In genomic region chr17:38906429-38907172, GRCh38 we compare ENCODE assay signal across 13 cellular contexts. TPM values are rescaled to one million over a fixed set of nuclear protein-coding genes. Genes with fewer than 3 reads are reported as not detected.
A peak's percentile ranks its signal among the peaks of the same experiment; 100 is the strongest.
DNase-seq lines count a peak whose midpoint lies in the region; ATAC-seq, FAIRE-seq and TF ChIP-seq lines count a peak whose summit lies in the region.
"Had no signal": no experiment of that assay in that cellular context is flagged by ENCODE, and none has a peak within 500 bp of the region (broad histone marks: within the 10 kb centered on the region; RNA-seq: fewer than 3 reads in every experiment).

No MANE protein-coding gene starts in this region.

- no peaks in the 10 kb centered on the region for H3K27me3 Mint-ChIP-seq in CD4-positive, alpha-beta T cell
- H3K27me3 Mint-ChIP-seq: brain had no signal

- no peaks in the 10 kb centered on the region for H4K20me1 ChIP-seq in endothelial cell of umbilical vein (replicated peaks; ENCODE audit: control insufficient read depth, extremely low read depth, insufficient read depth, low read length)

- no peak overlapping the region for H2BK12ac ChIP-seq in neuronal stem cell (ENCODE audit: low read length)

- H3K4me2 ChIP-seq in endothelial cell of umbilical vein (ENCODE audit: insufficient read depth, low read length) (no peak overlapping the region), neuronal stem cell (ENCODE audit: insufficient read depth, low read length, poor library complexity, severe bottlenecking) (no peak overlapping the region)

- H4K91ac ChIP-seq in neuronal stem cell (ENCODE audit: low read depth, low read length, poor library complexity), result no peak overlapping the region

- peaks cover 65% of the 10 kb centered on the region for H3K36me3 Mint-ChIP-seq in CD4-positive, alpha-beta T cell (ENCODE audit: low read depth)

- H3K4me3 ChIP-seq in NT2/D1 (ENCODE audit: insufficient read length, low read depth), result no peak overlapping the region
- H3K4me3 ChIP-seq in endothelial cell of umbilical vein (replicated peaks in 1 of 3; ENCODE audit: insufficient read depth in 1 of 3, low read depth in 1 of 3, low read length in 3 of 3), result no peak overlapping the region
- no peak overlapping the region for H3K4me3 ChIP-seq in neuronal stem cell (ENCODE audit: low read length in 2 of 2)
- H3K4me3 ChIP-seq: SJSA1 had no signal

- no peak for ATAC-seq in CD4-positive, alpha-beta T cell (ENCODE audit: poor library complexity)
- ATAC-seq in GM21367 (IDR thresholded peaks at IDR 0.05; ENCODE audit: unreplicated experiment) (no peak), HG03571 (IDR thresholded peaks at IDR 0.05; ENCODE audit: unreplicated experiment) (no peak)

- DNase-seq in CD4-positive, alpha-beta T cell, result no peak
- DNase-seq in NT2/D1 (ENCODE audit: low read depth, low spot score), result no peak
- DNase-seq in endothelial cell of umbilical vein (ENCODE audit: low read depth, low spot score), result no peak
- no peak for DNase-seq in neuronal stem cell (ENCODE audit: low spot score)
- no peak for DNase-seq in RKO (ENCODE audit: low spot score)
- DNase-seq in GM20000 (ENCODE audit: low spot score), result no peak
- DNase-seq: activated CD4-positive, alpha-beta T cell treated with anti-CD3 and anti-CD28 coated beads, Interleukin-2, amount 50 U/mL, for 1 hour; foreskin melanocyte; NCI-H2081 treated with DMSO at 0.1 percent for 48 hours had no signal

- no peak overlapping the region for H3K23ac ChIP-seq in neuronal stem cell (ENCODE audit: low read depth, low read length, poor library complexity)

- peak overlapping the region; percentile 29 for H2AK5ac ChIP-seq in neuronal stem cell (ENCODE audit: low read depth, low read length)

- H2BK15ac ChIP-seq in neuronal stem cell (ENCODE audit: low read length), result no peak overlapping the region

- H3K14ac ChIP-seq in neuronal stem cell (ENCODE audit: low read length), result no peak overlapping the region

- peak; percentile 74 for FAIRE-seq in endothelial cell of umbilical vein (lab: Jason Lieb, UNC)

- H2BK5ac ChIP-seq in neuronal stem cell (ENCODE audit: low read length), result no peak overlapping the region

- no peaks in the 10 kb centered on the region for H3K9me3 ChIP-seq in CD4-positive, alpha-beta T cell (ENCODE audit: control insufficient read depth, low read length)
- H3K9me3 ChIP-seq in NT2/D1 (ENCODE audit: insufficient read depth, low read length), result no peaks in the 10 kb centered on the region
- H3K9me3 ChIP-seq in endothelial cell of umbilical vein (replicated peaks; ENCODE audit: control insufficient read depth, insufficient read depth, low read length), result no peaks in the 10 kb centered on the region
- no peaks in the 10 kb centered on the region for H3K9me3 ChIP-seq in neuronal stem cell (replicated peaks in 1 of 2; ENCODE audit: control insufficient read depth in 2 of 2, insufficient read depth in 1 of 2, low read depth in 1 of 2, low read length in 2 of 2)
- H3K9me3 ChIP-seq: SJSA1 had no signal

- TF ChIP-seq CTCF in CD4-positive, alpha-beta T cell (IDR thresholded peaks at IDR 0.05), result no peak
- TF ChIP-seq CTCF in endothelial cell of umbilical vein (IDR thresholded peaks at IDR 0.05; ENCODE audit: extremely low read depth in 1 of 2, insufficient read depth in 1 of 2, low read depth in 1 of 2, low read length in 2 of 2) (no peak), GM20000 (IDR thresholded peaks at IDR 0.05; ENCODE audit: extremely low read depth, missing control alignments) (no peak)

- peak overlapping the region; percentile 80 for H3K18ac ChIP-seq in neuronal stem cell (ENCODE audit: low read length)

- H3K4me3 Mint-ChIP-seq in CD4-positive, alpha-beta T cell, result no peak overlapping the region
- H3K4me3 Mint-ChIP-seq: brain had no signal

- BruUV-seq in endothelial cell of umbilical vein (replicated peaks; lab: Mats Ljungman, UMichigan), result no TSS peak

- H3K27me3 ChIP-seq in CD4-positive, alpha-beta T cell (ENCODE audit: control insufficient read depth, insufficient read depth, low read length), result no peaks in the 10 kb centered on the region
- H3K27me3 ChIP-seq in NT2/D1 (ENCODE audit: insufficient read depth, insufficient read length), result no peaks in the 10 kb centered on the region
- no peaks in the 10 kb centered on the region for H3K27me3 ChIP-seq in endothelial cell of umbilical vein (ENCODE audit: control insufficient read depth in 2 of 2, insufficient read depth in 2 of 2, low read length in 2 of 2)
- H3K27me3 ChIP-seq in neuronal stem cell (ENCODE audit: control insufficient read depth in 3 of 3, insufficient read depth in 3 of 3, low read depth in 1 of 3, low read length in 3 of 3), result no peaks in the 10 kb centered on the region
- H3K27me3 ChIP-seq: SJSA1 had no signal

- no CpG with 5 or more reads among the region's 7 CpGs for WGBS in neuronal stem cell (ENCODE audit: extremely low coverage in 2 of 2, insufficient read length in 2 of 2, insufficient replicate concordance in 1 of 2), 2 donors

- H3K36me3 ChIP-seq in NT2/D1 (ENCODE audit: insufficient read depth, insufficient read length, low read length) (peaks cover 83% of the 10 kb centered on the region), endothelial cell of umbilical vein (ENCODE audit: control insufficient read depth in 2 of 2, extremely low read depth in 1 of 2, insufficient read depth in 2 of 2, low read length in 2 of 2) (peaks cover 0 to 19% of the 10 kb centered on the region in 2 experiments), neuronal stem cell (replicated peaks in 1 of 2; ENCODE audit: control insufficient read depth in 2 of 2, insufficient read depth in 2 of 2, low read length in 2 of 2) (peaks cover 7 to 55% of the 10 kb centered on the region in 2 donors)

- peaks cover 22% of the 10 kb centered on the region for H3K4me1 Mint-ChIP-seq in CD4-positive, alpha-beta T cell (ENCODE audit: low read depth)
- H3K4me1 Mint-ChIP-seq: brain had no signal

- POLR2A ChIA-PET in CD4-positive, alpha-beta T cell (lab: Charles Lee), result interaction anchor here (0.7 to 1.4 kb wide), 3 partner anchors 17 to 53 kb away, joined by 3 read pairs; partner anchors contain the start of gene RPL23
- POLR2A ChIA-PET in endothelial cell of umbilical vein (lab: Charles Lee), result interaction anchor here (1.8 kb wide), 1 partner anchor 37 kb away, joined by 10 read pairs; the partner anchor contains the start of gene LASP1

- dilution Hi-C loops in endothelial cell of umbilical vein (cut with MboI; ENCODE audit: extremely low pct_ligation_motif_present, low sequenced_read_pairs), result no loop called here

- no peak overlapping the region for H3K27ac ChIP-seq in CD4-positive, alpha-beta T cell (ENCODE audit: low read depth, low read length)
- H3K27ac ChIP-seq in endothelial cell of umbilical vein (ENCODE audit: insufficient read depth, low read depth, low read length) (no peak overlapping the region), neuronal stem cell (replicated peaks; ENCODE audit: low read length) (no peak overlapping the region)
- H3K27ac ChIP-seq: SJSA1 had no signal

- H2AFZ ChIP-seq in endothelial cell of umbilical vein (ENCODE audit: low read depth, low read length) (no peak overlapping the region), neuronal stem cell (ENCODE audit: low read length) (no peak overlapping the region)

- H3K9ac ChIP-seq in NT2/D1 (ENCODE audit: insufficient read length, low read depth) (peak overlapping the region; percentile 58), endothelial cell of umbilical vein (replicated peaks; ENCODE audit: extremely low read depth, insufficient read depth, low read length) (no peak overlapping the region), neuronal stem cell (ENCODE audit: low read depth, low read length, poor library complexity) (no peak overlapping the region)

- H3K9me1 ChIP-seq in endothelial cell of umbilical vein (replicated peaks; ENCODE audit: control insufficient read depth, extremely low read depth, insufficient read depth, low read length), result no peaks in the 10 kb centered on the region

- no peak overlapping the region for H4K8ac ChIP-seq in neuronal stem cell (ENCODE audit: low read depth, low read length)

- H3K9me3 Mint-ChIP-seq in CD4-positive, alpha-beta T cell, result no peaks in the 10 kb centered on the region
- H3K9me3 Mint-ChIP-seq: brain had no signal

- peaks cover 55% of the 10 kb centered on the region for H3K79me2 ChIP-seq in endothelial cell of umbilical vein (ENCODE audit: control insufficient read depth, insufficient read depth, low read length)

- no peak for TF ChIP-seq POLR2A in endothelial cell of umbilical vein (IDR thresholded peaks at IDR 0.05; ENCODE audit: low read depth, low read length)

- intact Hi-C loops in CD4-positive, alpha-beta T cell (cut with DNase I, micrococcal nuclease), result no loop called here
- intact Hi-C loops in endothelial cell of umbilical vein (cut with micrococcal nuclease), result no loop called here

- H2BK120ac ChIP-seq in neuronal stem cell (ENCODE audit: low read depth, low read length), result no peak overlapping the region

- H3K27ac Mint-ChIP-seq in CD4-positive, alpha-beta T cell, result peak overlapping the region; percentile 54

- peaks cover 5% of the 10 kb centered on the region for H3K79me1 ChIP-seq in neuronal stem cell (ENCODE audit: low read depth, low read length)

- H3K4ac ChIP-seq in neuronal stem cell (ENCODE audit: low read length), result no peak overlapping the region

- H3K4me1 ChIP-seq in NT2/D1 (ENCODE audit: insufficient read depth, insufficient read length) (peaks cover 13% of the 10 kb centered on the region), endothelial cell of umbilical vein (ENCODE audit: control insufficient read depth, extremely low read depth, insufficient read depth, low read length) (peaks cover 32% of the 10 kb centered on the region), neuronal stem cell (ENCODE audit: control insufficient read depth in 2 of 2, insufficient read depth in 1 of 2, low read depth in 1 of 2, low read length in 2 of 2) (peaks cover 0 to 7% of the 10 kb centered on the region in 2 donors)

- CTCF ChIA-PET in CD4-positive, alpha-beta T cell (lab: Charles Lee), result interaction anchor here (0.5 to 1.6 kb wide), 2 partner anchors 30 to 76 kb away, joined by 3 read pairs; no protein-coding TSS in a partner anchor
- CTCF ChIA-PET in endothelial cell of umbilical vein (lab: Charles Lee), result interaction anchor here (0.9 to 2.5 kb wide), 8 partner anchors 8 to 145 kb away, joined by 3 to 11 read pairs (median 4); partner anchors contain the start of gene LASP1

RNA-seq across cellular contexts. Expression of gene LASP1, which starts 36.7 kb away (rescaled TPM):
- total RNA-seq in CD4-positive, alpha-beta T cell, result 10 to 100 TPM; 50.1 to 50.5 TPM
- 231 and 242 TPM in 2 replicates for total RNA-seq in endothelial cell of umbilical vein
- 214 and 247 TPM in 2 replicates for polyA plus RNA-seq in endothelial cell of umbilical vein
- 148 and 183 TPM in 2 replicates for polyA plus RNA-seq in endothelial cell of umbilical vein (2011; cell fraction: cytosol; rRNA removed)
- 122 and 137 TPM in 2 replicates for polyA plus RNA-seq in endothelial cell of umbilical vein (2011; cell fraction: nucleus; rRNA removed)
- polyA plus RNA-seq in endothelial cell of umbilical vein (2012), result 177 and 200 TPM in 2 replicates
- polyA minus RNA-seq in endothelial cell of umbilical vein, result 232 and 233 TPM in 2 replicates
- 92.4 TPM for polyA minus RNA-seq in endothelial cell of umbilical vein (2011; cell fraction: cytosol; rRNA and poly(A)+ RNA removed)
- polyA minus RNA-seq in endothelial cell of umbilical vein (2011; cell fraction: nucleus; rRNA and poly(A)+ RNA removed), result 61.7 and 87.6 TPM in 2 replicates
- polyA plus RNA-seq in neuronal stem cell (2013, experiment 1 of 2), result 77.5 TPM
- polyA plus RNA-seq in neuronal stem cell (2013, experiment 2 of 2), result 79.6 TPM

RNA-seq across cellular contexts. Expression of gene RPL23, which starts 53.1 kb away (rescaled TPM):
- total RNA-seq in CD4-positive, alpha-beta T cell, result 1,000 to 10,000 TPM; 2,293 to 2,296 TPM
- 1,270 and 1,292 TPM in 2 replicates for total RNA-seq in endothelial cell of umbilical vein
- 1,232 and 1,847 TPM in 2 replicates for polyA plus RNA-seq in endothelial cell of umbilical vein
- polyA plus RNA-seq in endothelial cell of umbilical vein (2011; cell fraction: cytosol; rRNA removed), result 2,575 and 3,174 TPM in 2 replicates
- polyA plus RNA-seq in endothelial cell of umbilical vein (2011; cell fraction: nucleus; rRNA removed), result 730 and 736 TPM in 2 replicates
- 2,834 and 3,213 TPM in 2 replicates for polyA plus RNA-seq in endothelial cell of umbilical vein (2012)
- 432 and 546 TPM in 2 replicates for polyA minus RNA-seq in endothelial cell of umbilical vein
- polyA minus RNA-seq in endothelial cell of umbilical vein (2011; cell fraction: cytosol; rRNA and poly(A)+ RNA removed), result 658 TPM
- 81.9 and 97.6 TPM in 2 replicates for polyA minus RNA-seq in endothelial cell of umbilical vein (2011; cell fraction: nucleus; rRNA and poly(A)+ RNA removed)
- polyA plus RNA-seq in neuronal stem cell (2013, experiment 1 of 2), result 5,636 TPM
- 5,601 TPM for polyA plus RNA-seq in neuronal stem cell (2013, experiment 2 of 2)
